Comparison of ENCODE assay signal across 13 cellular contexts in the genomic region with DNA sequence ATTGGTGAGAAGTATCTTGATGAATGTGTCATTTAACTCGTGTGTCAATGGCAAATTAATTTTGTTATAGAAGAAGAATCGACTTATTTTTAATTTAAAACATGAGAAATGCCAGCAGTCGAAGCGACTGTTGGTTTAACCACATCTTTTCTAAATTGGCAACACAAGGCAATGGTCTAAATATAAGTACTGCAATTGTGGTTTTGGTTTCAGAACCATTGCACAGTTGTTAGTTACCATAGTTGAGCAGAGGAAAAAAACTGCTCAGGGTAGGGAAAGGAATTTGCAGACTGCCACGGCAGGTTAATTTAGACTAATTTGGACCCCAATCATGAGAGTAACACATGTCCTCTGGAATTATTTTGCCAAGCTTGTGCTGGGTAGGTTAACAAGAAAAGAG.
A peak's percentile ranks its signal among the peaks of the same experiment; 100 is the strongest.
DNase-seq lines count a peak whose midpoint lies in the region; ATAC-seq, FAIRE-seq and TF ChIP-seq lines count a peak whose summit lies in the region.
"Had no signal": no experiment of that assay in that cellular context is flagged by ENCODE, and none has a peak within 500 bp of the region (broad histone marks: within the 10 kb centered on the region; RNA-seq: fewer than 3 reads in every experiment).

No MANE protein-coding gene starts in this region.

- ATAC-seq in GM19467 (IDR thresholded peaks at IDR 0.05; ENCODE audit: unreplicated experiment) (peak; percentile 59), GM21528 (IDR thresholded peaks at IDR 0.05; ENCODE audit: low FRiP score, unreplicated experiment) (no peak)

- peak overlapping the region; percentile 82 for H3K27ac Mint-ChIP-seq in astrocyte (ENCODE audit: unreplicated experiment)
- H3K27ac Mint-ChIP-seq: T-helper 1 cell treated with Interleukin-12 subunit alpha and Interleukin-12 subunit beta and Interleukin-4 antibody, amounts not matched to agents 30 μg/mL and 1 μg/mL, for 36 hours; type B pancreatic cell had no signal

- peak; percentile 48 for DNase-seq in A172 (ENCODE audit: low spot score)
- DNase-seq in MM.1S: peak; percentile 96
- DNase-seq in astrocyte (ENCODE audit: low read depth): peak; percentile 76
- DNase-seq in NCI-H82 (lab: John Stamatoyannopoulos, UW): no peak
- DNase-seq in midbrain (lab: John Stamatoyannopoulos, UW): no peak
- no peak for DNase-seq in kidney glomerular epithelial cell (lab: John Stamatoyannopoulos, UW)
- DNase-seq: NCI-H774, posterior cingulate gyrus had no signal

- FAIRE-seq in astrocyte (lab: Jason Lieb, UNC): no peak

- H2AFZ ChIP-seq in MM.1S (ENCODE audit: low read length) (no peak overlapping the region), astrocyte (ENCODE audit: low read depth, low read length) (no peak overlapping the region)

- H3K27me3 ChIP-seq in MM.1S (replicated peaks; ENCODE audit: insufficient read depth, low read length) (peaks cover 61% of the 10 kb centered on the region), astrocyte (ENCODE audit: insufficient read depth, low read length) (no peaks in the 10 kb centered on the region)

- peaks cover 3% of the 10 kb centered on the region for H3K36me3 Mint-ChIP-seq in astrocyte (ENCODE audit: low read depth, unreplicated experiment)
- H3K36me3 Mint-ChIP-seq: type B pancreatic cell had no signal

- peaks cover 44% of the 10 kb centered on the region for H3K4me1 Mint-ChIP-seq in astrocyte (ENCODE audit: low read depth, unreplicated experiment)

- no peaks in the 10 kb centered on the region for H3K9me2 ChIP-seq in MM.1S (replicated peaks; ENCODE audit: insufficient read depth, low read length)

- H3K9me3 ChIP-seq in MM.1S (replicated peaks; ENCODE audit: insufficient read depth, low read length): no peaks in the 10 kb centered on the region
- H3K9me3 ChIP-seq in astrocyte (ENCODE audit: insufficient read depth, low read depth, low read length): peaks cover 2% of the 10 kb centered on the region

- H3K9ac ChIP-seq in MM.1S (ENCODE audit: low read length) (no peak overlapping the region), astrocyte (ENCODE audit: low read length) (no peak overlapping the region)

- peaks cover 45% of the 10 kb centered on the region for H3K4me1 ChIP-seq in MM.1S (ENCODE audit: low read length)
- peaks cover 17% of the 10 kb centered on the region for H3K4me1 ChIP-seq in astrocyte (ENCODE audit: insufficient read depth, low read length)

- H3K4me3 ChIP-seq in MM.1S (ENCODE audit: low read length) (peak overlapping the region; percentile 34), astrocyte (ENCODE audit: insufficient read depth, low read depth, low read length) (no peak overlapping the region)
- H3K4me3 ChIP-seq: coronary artery had no signal

- no peaks in the 10 kb centered on the region for H4K20me1 ChIP-seq in MM.1S (ENCODE audit: insufficient read depth, low read length)
- H4K20me1 ChIP-seq in astrocyte (ENCODE audit: insufficient read depth, low read length): no peaks in the 10 kb centered on the region

- H3K4me2 ChIP-seq in MM.1S (ENCODE audit: low read depth, low read length): peak overlapping the region; percentile 71
- no peak overlapping the region for H3K4me2 ChIP-seq in astrocyte (ENCODE audit: low read length)

- no peak overlapping the region for H3K4me3 Mint-ChIP-seq in astrocyte (ENCODE audit: unreplicated experiment)
- H3K4me3 Mint-ChIP-seq: T-helper 1 cell treated with Interleukin-12 subunit alpha and Interleukin-12 subunit beta and Interleukin-4 antibody, amounts not matched to agents 30 μg/mL and 1 μg/mL, for 36 hours; type B pancreatic cell had no signal

- no peaks in the 10 kb centered on the region for H3K79me2 ChIP-seq in MM.1S (ENCODE audit: low read length)
- no peaks in the 10 kb centered on the region for H3K79me2 ChIP-seq in astrocyte (ENCODE audit: insufficient read depth, low read length)

- no peaks in the 10 kb centered on the region for H3K27me3 Mint-ChIP-seq in astrocyte (ENCODE audit: low read depth, unreplicated experiment)

- H3K9me3 Mint-ChIP-seq in astrocyte (ENCODE audit: unreplicated experiment): peaks cover 18% of the 10 kb centered on the region

- H3K27ac ChIP-seq in MM.1S (ENCODE audit: low read length) (peak overlapping the region; percentile 39; the same call in 1 of the 2 replicates), astrocyte (ENCODE audit: low read depth, low read length) (no peak overlapping the region)
- H3K27ac ChIP-seq: coronary artery had no signal

- H3K36me3 ChIP-seq in MM.1S (replicated peaks; ENCODE audit: insufficient read depth, low read length) (no peaks in the 10 kb centered on the region), astrocyte (ENCODE audit: insufficient read depth, low read length) (no peaks in the 10 kb centered on the region)

- peaks cover 18% of the 10 kb centered on the region for H3F3A ChIP-seq in MM.1S (ENCODE audit: insufficient read depth, low read length)

- TF ChIP-seq CTCF in MM.1S (IDR thresholded peaks at IDR 0.05; ENCODE audit: low read length) (no peak), astrocyte (IDR thresholded peaks at IDR 0.05; ENCODE audit: insufficient read depth, low read depth, low read length) (no peak)

Comparison
In these comparisons a context has a peak if more than half of its experiments do, and no peak if none do; other contexts are left out.
1. DNase-seq: peak in A172 (single experiment), MM.1S (single experiment) and astrocyte (single experiment); none in NCI-H82 (single experiment), midbrain (single experiment) and kidney glomerular epithelial cell (single experiment).